Comparison of ENCODE assay signal across 1 cellular context in the genomic region with DNA sequence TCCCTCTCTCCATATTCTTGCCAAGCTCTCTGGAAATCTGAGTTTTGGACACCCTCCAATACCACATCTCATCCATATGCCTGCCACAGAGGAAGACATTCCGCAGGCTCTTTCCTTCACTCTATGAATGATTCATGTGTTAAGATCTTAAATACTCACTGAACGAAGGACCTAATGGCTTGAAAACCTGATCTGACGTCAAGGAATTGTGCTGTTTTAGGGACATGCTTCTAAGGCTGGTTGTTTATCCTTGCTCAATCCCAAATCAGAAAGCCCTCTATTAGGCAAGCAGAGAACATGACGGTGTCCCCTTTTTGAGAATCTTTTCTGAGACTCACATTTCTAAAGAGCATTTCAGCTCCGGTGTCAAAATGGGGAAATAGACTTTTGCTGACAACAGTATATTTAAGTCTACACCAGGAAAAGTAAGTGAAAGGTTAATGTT.
TF ChIP-seq lines count a peak whose summit lies in the region.

No MANE protein-coding gene starts in this region.

TF ChIP-seq in SK-N-SH, 30 proteins besides CTCF, POLR2A, EP300 and RAD21 (continued from another document):
- TF ChIP-seq REST (IDR thresholded peaks at IDR 0.05; ENCODE audit: low read depth, low read length) (peak; percentile 58; the same call in 1 of the 2 replicates), MEF2A (IDR thresholded peaks at IDR 0.05; ENCODE audit: borderline replicate concordance, low read depth) (peak; percentile 63; the same call in 1 of the 2 replicates), NRF1 (IDR thresholded peaks at IDR 0.05; ENCODE audit: low read depth, low read length) (no peak), FOSL2 (IDR thresholded peaks at IDR 0.05; ENCODE audit: borderline replicate concordance, low read depth) (peak; percentile 94), SIN3A (IDR thresholded peaks at IDR 0.05; ENCODE audit: borderline replicate concordance, low read depth, low read length) (peak; percentile 93; the same call in 1 of the 2 replicates), FOXJ3 (CRISPR knock-in tag; IDR thresholded peaks at IDR 0.05) (no peak)
